8 cellular contexts compared by ENCODE assay signal in the genomic region with DNA sequence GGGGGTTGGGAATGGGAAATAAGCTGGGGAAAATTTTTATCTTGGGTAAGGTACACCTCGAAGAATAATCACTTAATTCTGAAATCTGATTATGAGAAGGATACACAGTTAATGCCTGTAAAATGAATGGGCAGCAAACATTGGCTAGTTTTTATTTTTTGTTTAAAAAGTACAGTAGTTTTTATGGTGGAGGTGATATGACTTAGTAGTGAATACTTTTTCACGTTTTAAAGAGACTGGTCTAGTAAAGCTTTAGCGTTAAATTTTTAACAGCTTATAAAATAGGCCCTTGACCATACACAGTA. TPM values are rescaled to one million over a fixed set of nuclear protein-coding genes. Genes with fewer than 3 reads are reported as not detected.
A peak's percentile ranks its signal among the peaks of the same experiment; 100 is the strongest.
DNase-seq lines count a peak whose midpoint lies in the region; TF ChIP-seq lines count a peak whose summit lies in the region.

No MANE protein-coding gene starts in this region.

- H3K9me3 ChIP-seq in iPS-20b (ENCODE audit: insufficient read depth, low read depth, low read length), result no peaks in the 10 kb centered on the region
- no peaks in the 10 kb centered on the region for H3K9me3 ChIP-seq in stomach

- no peaks in the 10 kb centered on the region; the same call in 1 of the 2 replicates for H3K4me1 ChIP-seq in iPS-20b (ENCODE audit: insufficient read depth, low read length)
- peaks cover 16 to 59% (median 55%) of the 10 kb centered on the region in 4 donors for H3K4me1 ChIP-seq in stomach

- H3K9me3 Mint-ChIP-seq in activated T-helper 2 cell treated with anti-CD3 and anti-CD28 coated beads, Interferon-gamma antibody, Interleukin-2, Interleukin-4, amounts not matched to agents 10 μg/mL and 5 μg/mL and 100 μg/mL, durations not matched to agents 14 hours and 24 hours and 36 hours, result no peaks in the 10 kb centered on the region

- WGBS in stomach, 5 donors, result 6 to 12% (median 7%) methylated on average over 3 of the region's 3 CpGs

- no peak for TF ChIP-seq POLR2A in stomach (IDR thresholded peaks at IDR 0.05)

- H3K36me3 ChIP-seq in iPS-20b (ENCODE audit: insufficient read depth, low read depth, low read length), result peaks cover 6% of the 10 kb centered on the region; the same call in 1 of the 2 replicates
- H3K36me3 ChIP-seq in stomach, result no peaks in the 10 kb centered on the region

- H3K9ac ChIP-seq in iPS-20b (ENCODE audit: low read depth, low read length), result peak overlapping the region; percentile 99

- peaks cover 27% of the 10 kb centered on the region for H3K4me1 Mint-ChIP-seq in activated T-helper 2 cell treated with anti-CD3 and anti-CD28 coated beads, Interferon-gamma antibody, Interleukin-2, Interleukin-4, amounts not matched to agents 10 μg/mL and 5 μg/mL and 100 μg/mL, durations not matched to agents 14 hours and 24 hours and 36 hours (ENCODE audit: low read depth)

- intact Hi-C loops in activated T-helper 2 cell treated with anti-CD3 and anti-CD28 coated beads, Interferon-gamma antibody, Interleukin-2, Interleukin-4, amounts not matched to agents 10 μg/mL and 5 μg/mL and 100 μg/mL, durations not matched to agents 14 hours and 24 hours and 36 hours (cut with micrococcal nuclease), result loop anchor here (5.0 kb wide), 2 partner anchors 122 to 272 kb away; a partner anchor contains a TSS
- intact Hi-C loops in stomach (cut with DNase I; ENCODE audit: low total_unique reads), result no loop called here

- H3K27ac Mint-ChIP-seq in activated T-helper 2 cell treated with anti-CD3 and anti-CD28 coated beads, Interferon-gamma antibody, Interleukin-2, Interleukin-4, amounts not matched to agents 10 μg/mL and 5 μg/mL and 100 μg/mL, durations not matched to agents 14 hours and 24 hours and 36 hours, result no peak overlapping the region

- peak overlapping the region; percentile 91 for H3K27ac ChIP-seq in HL-60 (replicated peaks)
- no peak overlapping the region for H3K27ac ChIP-seq in iPS-20b (ENCODE audit: low read length)
- H3K27ac ChIP-seq in stomach, result peak overlapping the region; percentile 97 to 99 (median 99)

- in situ Hi-C loops in GM13976 (cut with MboI; ENCODE audit: low sequenced_read_pairs, unreplicated experiment), result no loop called here

- no peak for DNase-seq in HL-60 (ENCODE audit: low read depth in 1 of 2, low spot score in 1 of 2)
- DNase-seq in activated T-helper 2 cell treated with anti-CD3 and anti-CD28 coated beads, Interferon-gamma antibody, Interleukin-2, Interleukin-4, amounts not matched to agents 10 μg/mL and 5 μg/mL and 100 μg/mL, durations not matched to agents 14 hours and 24 hours and 36 hours (ENCODE audit: low spot score), result no peak
- no peak for DNase-seq in stomach
- no peak for DNase-seq in kidney glomerular epithelial cell (lab: John Stamatoyannopoulos, UW)
- DNase-seq in NCI-H128 (lab: John Stamatoyannopoulos, UW; ENCODE audit: unreplicated experiment), result no peak
- no peak for DNase-seq in GM13976 (ENCODE audit: low spot score)
- DNase-seq in foreskin melanocyte, result no peak

- no peaks in the 10 kb centered on the region for H3K27me3 ChIP-seq in HL-60 (ENCODE audit: insufficient read depth, poor library complexity, severe bottlenecking)
- H3K27me3 ChIP-seq in iPS-20b (ENCODE audit: insufficient read depth, low read length), result no peaks in the 10 kb centered on the region
- H3K27me3 ChIP-seq in stomach, result no peaks in the 10 kb centered on the region

- H3K36me3 Mint-ChIP-seq in activated T-helper 2 cell treated with anti-CD3 and anti-CD28 coated beads, Interferon-gamma antibody, Interleukin-2, Interleukin-4, amounts not matched to agents 10 μg/mL and 5 μg/mL and 100 μg/mL, durations not matched to agents 14 hours and 24 hours and 36 hours (ENCODE audit: low read depth), result no peaks in the 10 kb centered on the region

- peak overlapping the region; percentile 88 for H3K4me3 ChIP-seq in HL-60 (replicated peaks; ENCODE audit: insufficient read depth, low read length)
- peak overlapping the region; percentile 100 for H3K4me3 ChIP-seq in iPS-20b (ENCODE audit: low read length)
- peak overlapping the region; percentile 80 to 99 (median 96) for H3K4me3 ChIP-seq in stomach

- H3K4me3 Mint-ChIP-seq in activated T-helper 2 cell treated with anti-CD3 and anti-CD28 coated beads, Interferon-gamma antibody, Interleukin-2, Interleukin-4, amounts not matched to agents 10 μg/mL and 5 μg/mL and 100 μg/mL, durations not matched to agents 14 hours and 24 hours and 36 hours (ENCODE audit: low read depth), result peak overlapping the region; percentile 35

- H3K27me3 Mint-ChIP-seq in activated T-helper 2 cell treated with anti-CD3 and anti-CD28 coated beads, Interferon-gamma antibody, Interleukin-2, Interleukin-4, amounts not matched to agents 10 μg/mL and 5 μg/mL and 100 μg/mL, durations not matched to agents 14 hours and 24 hours and 36 hours (ENCODE audit: low read depth), result no peaks in the 10 kb centered on the region

- TF ChIP-seq EP300 in stomach (IDR thresholded peaks at IDR 0.05), result no peak

- no peak for TF ChIP-seq CTCF in HL-60 (IDR thresholded peaks at IDR 0.05; ENCODE audit: insufficient read depth, low read length)
- no peak for TF ChIP-seq CTCF in stomach (IDR thresholded peaks at IDR 0.05)
- TF ChIP-seq CTCF in GM13976 (IDR thresholded peaks at IDR 0.05; ENCODE audit: borderline replicate concordance, control extremely low read depth, extremely low read depth, insufficient read depth, missing control alignments), result no peak

RNA-seq across cellular contexts. Expression of a gene that starts 1.8 kb away (rescaled TPM):
- 9.6 and 10.6 TPM in 2 replicates for total RNA-seq in activated T-helper 2 cell treated with anti-CD3 and anti-CD28 coated beads, Interferon-gamma antibody, Interleukin-2, Interleukin-4, amounts not matched to agents 10 μg/mL and 5 μg/mL and 100 μg/mL, durations not matched to agents 14 hours and 24 hours and 36 hours
- 100 to 1,000 TPM in 1 of 5 donors, 10 to 100 TPM in 3, 1 to 10 TPM in 1; 8.4 to 147 (median 81.4) TPM for total RNA-seq in stomach
- 10 to 100 TPM; 26.4 to 35.6 (median 27.6) TPM for polyA plus RNA-seq in stomach
